1 cellular context compared by ENCODE assay signal in genomic region chr6:149456311-149457021, GRCh38.
A peak's percentile ranks its signal among the peaks of the same experiment; 100 is the strongest.
TF ChIP-seq lines count a peak whose summit lies in the region.

No MANE protein-coding gene starts in this region.

TF ChIP-seq in K562, 482 proteins besides CTCF, POLR2A, EP300 and RAD21 (continues in another document):
- TF ChIP-seq JUND (IDR thresholded peaks at IDR 0.05; ENCODE audit: borderline replicate concordance, low read depth, low read length) (0 out of 2 replicates have a peak, but pooled peaks have one; percentile 18), JUND (tag; IDR thresholded peaks at IDR 0.05; ENCODE audit: borderline replicate concordance, low read depth, low read length) (no peak), SMC3 (conservative IDR thresholded peaks at IDR 0.05; ENCODE audit: insufficient read depth, low read depth, low read length) (peak; percentile 35; the same call in 1 of the 2 replicates), BHLHE40 (IDR thresholded peaks at IDR 0.05; ENCODE audit: low read length) (peak; percentile 97), FOXP1 (CRISPR knock-in tag; IDR thresholded peaks at IDR 0.05) (0 out of 2 replicates have a peak, but pooled peaks have one; percentile 59), ZBTB40 (IDR thresholded peaks at IDR 0.05) (no peak), ZBTB40 (CRISPR knock-in tag; IDR thresholded peaks at IDR 0.05) (peak; percentile 39; the same call in 1 of the 2 replicates), ZFX (CRISPR knock-in tag; IDR thresholded peaks at IDR 0.05) (peak; percentile 22; the same call in 1 of the 2 replicates), RB1 (IDR thresholded peaks at IDR 0.05; ENCODE audit: low read depth) (peak; percentile 22; the same call in 1 of the 2 replicates), MAZ (CRISPR knock-in tag; conservative IDR thresholded peaks at IDR 0.05 in 1 of 2, IDR thresholded peaks at IDR 0.05 in 1 of 2) (peak; percentile 60 to 76; a peak in 3 of 4 replicates), CEBPG (CRISPR knock-in tag; IDR thresholded peaks at IDR 0.05) (no peak), CEBPG (tag; conservative IDR thresholded peaks at IDR 0.05 in 1 of 2, IDR thresholded peaks at IDR 0.05 in 1 of 2) (no peak), FOXK1 (CRISPR knock-in tag; IDR thresholded peaks at IDR 0.05; ENCODE audit: borderline replicate concordance) (no peak), SREBF1 (IDR thresholded peaks at IDR 0.05; ENCODE audit: borderline replicate concordance, low read depth, low read length) (no peak), CBX3 (IDR thresholded peaks at IDR 0.05; ENCODE audit: borderline replicate concordance in 1 of 2, low read length in 2 of 2) (peak in 1 of 2 experiments; percentile 76; a peak in 1 of 3 replicates), STAG1 (CRISPR knock-in tag; IDR thresholded peaks at IDR 0.05; ENCODE audit: borderline replicate concordance) (peak; percentile 52; the same call in 1 of the 2 replicates), JUN (IDR thresholded peaks at IDR 0.05; ENCODE audit: borderline replicate concordance, low read depth, low read length) (peak; percentile 47; the same call in 1 of the 2 replicates), JUN (CRISPR knock-in tag; IDR thresholded peaks at IDR 0.05; ENCODE audit: borderline replicate concordance) (no peak), E2F6 (IDR thresholded peaks at IDR 0.05; ENCODE audit: borderline replicate concordance in 1 of 2, extremely low read depth in 1 of 2, insufficient read depth in 1 of 2, insufficient read length in 1 of 2, low read depth in 1 of 2, low read length in 1 of 2, poor library complexity in 1 of 2, severe bottlenecking in 1 of 2) (peak; percentile 90 to 97), MAX (CRISPR knock-in tag; IDR thresholded peaks at IDR 0.05) (peak; percentile 92), USF1 (CRISPR knock-in tag; IDR thresholded peaks at IDR 0.05) (peak; percentile 88), GABPB1 (CRISPR knock-in tag; IDR thresholded peaks at IDR 0.05) (peak; percentile 25; the same call in 1 of the 2 replicates), FOXM1 (IDR thresholded peaks at IDR 0.05; ENCODE audit: low read depth) (no peak), FOXM1 (CRISPR knock-in tag; IDR thresholded peaks at IDR 0.05; ENCODE audit: low read depth) (0 out of 2 replicates have a peak, but pooled peaks have one; percentile 34), HNRNPLL (IDR thresholded peaks at IDR 0.05; ENCODE audit: low read depth, low read length, poor library complexity, severe bottlenecking) (peak; percentile 55), BRCA1 (IDR thresholded peaks at IDR 0.05) (no peak), BRCA1 (CRISPR knock-in tag; IDR thresholded peaks at IDR 0.05) (no peak)
- TF ChIP-seq, protein P1, sequence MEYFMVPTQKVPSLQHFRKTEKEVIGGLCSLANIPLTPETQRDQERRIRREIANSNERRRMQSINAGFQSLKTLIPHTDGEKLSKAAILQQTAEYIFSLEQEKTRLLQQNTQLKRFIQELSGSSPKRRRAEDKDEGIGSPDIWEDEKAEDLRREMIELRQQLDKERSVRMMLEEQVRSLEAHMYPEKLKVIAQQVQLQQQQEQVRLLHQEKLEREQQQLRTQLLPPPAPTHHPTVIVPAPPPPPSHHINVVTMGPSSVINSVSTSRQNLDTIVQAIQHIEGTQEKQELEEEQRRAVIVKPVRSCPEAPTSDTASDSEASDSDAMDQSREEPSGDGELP (CRISPR knock-in tag; IDR thresholded peaks at IDR 0.05; ENCODE audit: borderline replicate concordance): peak; percentile 70
- TF ChIP-seq, protein P2, sequence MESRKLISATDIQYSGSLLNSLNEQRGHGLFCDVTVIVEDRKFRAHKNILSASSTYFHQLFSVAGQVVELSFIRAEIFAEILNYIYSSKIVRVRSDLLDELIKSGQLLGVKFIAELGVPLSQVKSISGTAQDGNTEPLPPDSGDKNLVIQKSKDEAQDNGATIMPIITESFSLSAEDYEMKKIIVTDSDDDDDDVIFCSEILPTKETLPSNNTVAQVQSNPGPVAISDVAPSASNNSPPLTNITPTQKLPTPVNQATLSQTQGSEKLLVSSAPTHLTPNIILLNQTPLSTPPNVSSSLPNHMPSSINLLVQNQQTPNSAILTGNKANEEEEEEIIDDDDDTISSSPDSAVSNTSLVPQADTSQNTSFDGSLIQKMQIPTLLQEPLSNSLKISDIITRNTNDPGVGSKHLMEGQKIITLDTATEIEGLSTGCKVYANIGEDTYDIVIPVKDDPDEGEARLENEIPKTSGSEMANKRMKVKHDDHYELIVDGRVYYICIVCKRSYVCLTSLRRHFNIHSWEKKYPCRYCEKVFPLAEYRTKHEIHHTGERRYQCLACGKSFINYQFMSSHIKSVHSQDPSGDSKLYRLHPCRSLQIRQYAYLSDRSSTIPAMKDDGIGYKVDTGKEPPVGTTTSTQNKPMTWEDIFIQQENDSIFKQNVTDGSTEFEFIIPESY (CRISPR knock-in tag; IDR thresholded peaks at IDR 0.05): peak; percentile 66
- TF ChIP-seq, protein P3, sequence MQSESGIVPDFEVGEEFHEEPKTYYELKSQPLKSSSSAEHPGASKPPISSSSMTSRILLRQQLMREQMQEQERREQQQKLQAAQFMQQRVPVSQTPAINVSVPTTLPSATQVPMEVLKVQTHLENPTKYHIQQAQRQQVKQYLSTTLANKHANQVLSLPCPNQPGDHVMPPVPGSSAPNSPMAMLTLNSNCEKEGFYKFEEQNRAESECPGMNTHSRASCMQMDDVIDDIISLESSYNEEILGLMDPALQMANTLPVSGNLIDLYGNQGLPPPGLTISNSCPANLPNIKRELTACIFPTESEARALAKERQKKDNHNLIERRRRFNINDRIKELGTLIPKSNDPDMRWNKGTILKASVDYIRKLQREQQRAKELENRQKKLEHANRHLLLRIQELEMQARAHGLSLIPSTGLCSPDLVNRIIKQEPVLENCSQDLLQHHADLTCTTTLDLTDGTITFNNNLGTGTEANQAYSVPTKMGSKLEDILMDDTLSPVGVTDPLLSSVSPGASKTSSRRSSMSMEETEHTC (IDR thresholded peaks at IDR 0.05): 0 out of 2 replicates have a peak, but pooled peaks have one; percentile 37
- TF ChIP-seq, protein P4, sequence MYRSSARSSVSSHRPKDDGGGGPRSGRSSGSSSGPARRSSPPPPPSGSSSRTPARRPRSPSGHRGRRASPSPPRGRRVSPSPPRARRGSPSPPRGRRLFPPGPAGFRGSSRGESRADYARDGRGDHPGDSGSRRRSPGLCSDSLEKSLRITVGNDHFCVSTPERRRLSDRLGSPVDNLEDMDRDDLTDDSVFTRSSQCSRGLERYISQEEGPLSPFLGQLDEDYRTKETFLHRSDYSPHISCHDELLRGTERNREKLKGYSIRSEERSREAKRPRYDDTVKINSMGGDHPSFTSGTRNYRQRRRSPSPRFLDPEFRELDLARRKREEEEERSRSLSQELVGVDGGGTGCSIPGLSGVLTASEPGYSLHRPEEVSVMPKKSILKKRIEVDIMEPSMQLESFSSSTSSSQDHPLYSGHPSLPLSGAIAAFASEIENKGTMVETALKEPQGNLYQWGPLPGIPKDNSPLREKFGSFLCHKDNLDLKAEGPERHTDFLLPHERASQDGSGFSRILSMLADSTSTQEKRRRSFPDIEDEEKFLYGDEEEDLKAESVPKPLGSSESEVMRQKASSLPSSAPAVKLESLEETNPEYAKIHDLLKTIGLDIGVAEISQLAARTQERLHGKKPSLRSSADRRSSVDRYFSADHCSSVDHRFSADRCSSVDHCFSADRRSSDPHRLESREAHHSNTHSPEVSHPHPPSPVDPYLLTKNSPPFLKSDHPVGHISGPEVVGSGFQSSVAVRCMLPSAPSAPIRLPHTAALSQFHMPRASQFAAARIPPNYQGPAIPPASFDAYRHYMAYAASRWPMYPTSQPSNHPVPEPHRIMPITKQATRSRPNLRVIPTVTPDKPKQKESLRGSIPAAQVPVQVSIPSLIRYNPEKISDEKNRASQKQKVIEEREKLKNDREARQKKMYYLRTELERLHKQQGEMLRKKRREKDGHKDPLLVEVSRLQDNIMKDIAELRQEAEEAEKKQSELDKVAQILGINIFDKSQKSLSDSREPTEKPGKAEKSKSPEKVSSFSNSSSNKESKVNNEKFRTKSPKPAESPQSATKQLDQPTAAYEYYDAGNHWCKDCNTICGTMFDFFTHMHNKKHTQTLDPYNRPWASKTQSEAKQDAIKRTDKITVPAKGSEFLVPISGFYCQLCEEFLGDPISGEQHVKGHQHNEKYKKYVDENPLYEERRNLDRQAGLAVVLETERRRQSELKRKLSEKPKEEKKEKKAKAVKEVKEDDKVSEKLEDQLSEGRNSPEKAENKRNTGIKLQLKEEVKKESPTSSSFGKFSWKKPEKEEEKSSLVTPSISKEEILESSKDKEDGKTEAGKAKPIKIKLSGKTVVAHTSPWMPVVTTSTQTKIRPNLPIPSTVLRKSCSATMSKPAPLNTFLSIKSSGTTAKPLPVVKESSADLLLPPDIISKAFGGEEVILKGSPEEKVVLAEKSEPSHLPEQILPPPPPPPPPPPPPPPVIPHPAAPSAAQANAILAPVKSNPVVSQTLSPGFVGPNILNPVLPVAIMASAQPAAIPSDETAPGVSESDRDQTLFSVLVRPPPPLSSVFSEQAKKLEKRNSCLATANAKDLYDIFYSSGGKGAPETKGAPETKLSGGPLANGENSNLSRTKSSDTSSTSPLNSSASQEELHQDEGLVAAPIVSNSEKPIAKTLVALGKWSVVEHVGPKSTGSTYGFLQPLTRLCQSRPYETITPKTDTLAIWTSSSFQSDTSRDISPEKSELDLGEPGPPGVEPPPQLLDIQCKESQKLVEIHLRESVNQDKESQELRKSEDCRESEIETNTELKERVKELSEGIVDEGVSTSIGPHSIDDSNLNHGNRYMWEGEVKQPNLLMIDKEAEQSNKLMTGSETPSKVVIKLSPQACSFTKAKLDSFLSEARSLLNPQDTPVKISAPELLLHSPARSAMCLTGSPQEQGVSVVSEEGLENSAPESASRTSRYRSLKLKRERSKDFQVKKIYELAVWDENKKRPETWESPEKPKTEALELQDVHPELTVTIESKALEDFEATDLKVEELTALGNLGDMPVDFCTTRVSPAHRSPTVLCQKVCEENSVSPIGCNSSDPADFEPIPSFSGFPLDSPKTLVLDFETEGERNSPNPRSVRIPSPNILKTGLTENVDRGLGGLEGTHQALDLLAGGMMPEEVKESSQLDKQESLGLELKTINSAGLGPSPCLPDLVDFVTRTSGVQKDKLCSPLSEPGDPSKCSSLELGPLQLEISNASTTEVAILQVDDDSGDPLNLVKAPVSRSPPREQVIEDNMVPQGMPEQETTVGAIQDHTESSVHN (IDR thresholded peaks at IDR 0.05; ENCODE audit: borderline replicate concordance in 1 of 2, low read depth in 1 of 2): no peak
